1 cellular context compared by ENCODE assay signal in the genomic region with DNA sequence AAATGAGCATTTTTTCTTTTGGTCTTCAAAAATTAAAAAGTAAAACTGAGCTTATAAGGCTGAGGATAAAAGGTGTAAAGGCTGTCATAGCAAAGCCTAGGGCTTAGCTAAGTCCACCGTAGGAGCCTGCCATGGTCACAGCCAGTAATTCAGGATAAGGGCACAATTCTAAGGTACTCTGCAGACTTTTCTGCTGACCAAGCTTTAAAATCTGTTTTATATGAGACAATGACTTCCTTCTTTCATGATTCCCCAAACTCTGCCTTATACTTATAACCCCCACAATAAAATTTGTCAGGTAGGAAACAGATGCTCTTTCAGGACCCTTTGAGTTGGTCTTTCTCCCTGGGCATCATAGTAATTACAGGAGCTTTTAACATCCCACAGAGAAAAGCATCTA.
TF ChIP-seq lines count a peak whose summit lies in the region.

No MANE protein-coding gene starts in this region.

TF ChIP-seq in IMR-90, 13 proteins besides CTCF, POLR2A, EP300 and RAD21:
- TF ChIP-seq, protein P1, sequence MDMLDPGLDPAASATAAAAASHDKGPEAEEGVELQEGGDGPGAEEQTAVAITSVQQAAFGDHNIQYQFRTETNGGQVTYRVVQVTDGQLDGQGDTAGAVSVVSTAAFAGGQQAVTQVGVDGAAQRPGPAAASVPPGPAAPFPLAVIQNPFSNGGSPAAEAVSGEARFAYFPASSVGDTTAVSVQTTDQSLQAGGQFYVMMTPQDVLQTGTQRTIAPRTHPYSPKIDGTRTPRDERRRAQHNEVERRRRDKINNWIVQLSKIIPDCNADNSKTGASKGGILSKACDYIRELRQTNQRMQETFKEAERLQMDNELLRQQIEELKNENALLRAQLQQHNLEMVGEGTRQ (IDR thresholded peaks at IDR 0.05; ENCODE audit: low read depth, low read length): no peak
- TF ChIP-seq BHLHE40 (IDR thresholded peaks at IDR 0.05; ENCODE audit: low read depth, low read length): no peak
- peak; percentile 77 for TF ChIP-seq MAFK (IDR thresholded peaks at IDR 0.05; ENCODE audit: low read depth, low read length)
- no peak for TF ChIP-seq MXI1 (IDR thresholded peaks at IDR 0.05; ENCODE audit: borderline replicate concordance, low read depth, low read length)
- no peak for TF ChIP-seq NFE2L2 (IDR thresholded peaks at IDR 0.05; ENCODE audit: low read depth, low read length)
- no peak for TF ChIP-seq FOS (IDR thresholded peaks at IDR 0.05; ENCODE audit: low read depth, low read length)
TF ChIP-seq in IMR-90: peak in this region for 1.
